27 cellular contexts compared by ENCODE assay signal in the genomic region with DNA sequence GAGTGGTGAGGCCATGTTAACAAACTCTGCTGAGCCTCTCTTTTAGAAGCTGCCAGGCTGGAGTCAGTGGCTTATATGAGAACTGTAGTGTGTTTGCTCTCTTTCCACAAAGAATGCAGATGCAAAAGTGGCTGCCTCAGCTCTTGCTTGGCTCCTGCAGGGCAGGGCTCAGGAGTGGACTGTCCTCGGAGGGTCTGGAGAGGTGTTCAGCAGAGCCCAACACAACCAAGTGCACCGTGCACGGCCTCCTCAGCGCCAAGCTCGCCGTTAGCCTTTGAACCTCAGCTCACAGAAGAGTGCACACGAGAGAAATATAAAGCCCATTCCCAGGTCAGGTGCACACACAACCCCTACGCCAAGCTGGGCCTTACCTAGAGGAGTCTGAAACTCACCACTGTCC.
"Had no signal": no experiment of that assay in that cellular context is flagged by ENCODE, and none has a peak within 500 bp of the region (broad histone marks: within the 10 kb centered on the region; RNA-seq: fewer than 3 reads in every experiment).

No MANE protein-coding gene starts in this region.

- H3K36me3 ChIP-seq: neural progenitor cell, ovary, prostate gland had no signal

- H3K9me3 ChIP-seq: ovary, prostate gland, stomach, testis, thyroid gland, transverse colon, upper lobe of left lung had no signal

- DNase-seq: hippocampal formation; kidney glomerular epithelial cell; left cardiac atrium; mesendoderm; naive B cell; natural killer cell; nephron progenitor cell; ovary; retina; stimulated activated CD4-positive, alpha-beta T cell treated with anti-CD3 and anti-CD28 coated beads, Interleukin-12 subunit alpha, Interleukin-12 subunit beta, amount 100 ng/mL, for 4 hours; stimulated activated CD4-positive, alpha-beta T cell treated with anti-CD3 and anti-CD28 coated beads, Interleukin-15, amount 100 ng/mL, for 24 hours; stimulated activated CD4-positive, alpha-beta T cell treated with anti-CD3 and anti-CD28 coated beads, Interleukin-2, amount 100 ng/mL, for 24 hours; stimulated activated CD4-positive, alpha-beta T cell treated with anti-CD3 and anti-CD28 coated beads, Interleukin-4, amount 100 ng/mL, for 1 hour; stimulated activated naive B cell treated with anti-CD40 and anti-IgM and Interleukin-4, amounts not matched to agents 10 μg/mL and 1 μg/mL and 100 μg/mL, for 72 hours; stimulated activated naive CD8-positive, alpha-beta T cell treated with anti-CD3 and anti-CD28 coated beads, Interleukin-15, Interleukin-2, amounts not matched to agents 100 U/mL and 50 U/mL, for 24 hours; stomach; testis; thyroid gland; transverse colon had no signal

- H3K9me3 Mint-ChIP-seq: natural killer cell, neural progenitor cell had no signal

- H3K4me3 ChIP-seq: lung, neural progenitor cell, ovary, prostate gland, skin epidermis, stomach, testis, thyroid gland, transverse colon, upper lobe of left lung had no signal

- H3K27me3 ChIP-seq: neural progenitor cell, ovary, stomach, testis, thyroid gland, transverse colon, upper lobe of left lung had no signal

- H3K27ac ChIP-seq: neural progenitor cell, ovary, prostate gland, skin epidermis, stomach, testis, thyroid gland, transverse colon, upper lobe of left lung had no signal

- H3K27me3 Mint-ChIP-seq: naive B cell; stimulated activated naive B cell treated with anti-CD40 and anti-IgM and Interleukin-4, amounts not matched to agents 10 μg/mL and 1 μg/mL and 100 μg/mL, for 72 hours had no signal

- H3K4me3 Mint-ChIP-seq: mesothelial cell of epicardium; naive B cell; natural killer cell; nephron progenitor cell; neural progenitor cell; stimulated activated naive B cell treated with anti-CD40 and anti-IgM and Interleukin-4, amounts not matched to agents 10 μg/mL and 1 μg/mL and 100 μg/mL, for 72 hours had no signal

- H3K27ac Mint-ChIP-seq: mesothelial cell of epicardium; natural killer cell; stimulated activated naive B cell treated with anti-CD40 and anti-IgM and Interleukin-4, amounts not matched to agents 10 μg/mL and 1 μg/mL and 100 μg/mL, for 72 hours had no signal

- H3K4me1 Mint-ChIP-seq: mesothelial cell of epicardium; naive B cell; natural killer cell; neural progenitor cell; stimulated activated naive B cell treated with anti-CD40 and anti-IgM and Interleukin-4, amounts not matched to agents 10 μg/mL and 1 μg/mL and 100 μg/mL, for 72 hours had no signal

- ATAC-seq: left cardiac atrium; left lobe of liver; natural killer cell; sciatic nerve; stimulated activated naive B cell treated with anti-CD40 and anti-IgM and Interleukin-4, amounts not matched to agents 10 μg/mL and 1 μg/mL and 100 μg/mL, for 72 hours; stimulated activated naive CD8-positive, alpha-beta T cell treated with anti-CD3 and anti-CD28 coated beads, Interleukin-15, Interleukin-2, amounts not matched to agents 100 U/mL and 50 U/mL, for 24 hours had no signal

- H3K4me1 ChIP-seq: neural progenitor cell, prostate gland, stomach, testis, thyroid gland, transverse colon, upper lobe of left lung had no signal
